ENCODE assay signal across 8 cellular contexts in the genomic region with DNA sequence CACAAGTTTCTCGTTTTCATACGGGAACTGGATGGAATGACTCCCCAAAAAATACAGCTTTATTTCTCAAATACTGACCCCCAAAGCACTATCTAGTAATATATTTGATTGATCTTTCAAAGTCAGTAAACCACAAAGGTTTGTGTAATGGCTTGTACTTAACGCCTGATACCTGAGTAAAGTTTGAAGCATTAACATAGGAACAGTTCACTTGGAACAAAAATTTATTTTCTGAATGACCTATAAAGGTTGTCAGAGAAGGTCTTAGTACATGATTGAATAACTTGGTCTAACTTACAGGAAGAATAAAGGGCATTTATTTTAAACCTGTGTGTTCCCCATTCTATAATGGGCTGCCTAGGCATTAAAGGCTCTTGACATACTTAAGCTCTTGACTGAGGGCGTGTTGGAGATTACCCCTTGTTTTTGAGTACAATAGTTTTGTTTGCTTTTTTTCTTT. TPM values are rescaled to one million over a fixed set of nuclear protein-coding genes. Genes with fewer than 3 reads are reported as not detected.
DNase-seq lines count a peak whose midpoint lies in the region; ATAC-seq and TF ChIP-seq lines count a peak whose summit lies in the region.

No MANE protein-coding gene starts in this region.

- CTCF ChIA-PET in SK-N-SH (lab: Yijun Ruan, JAX): interaction anchor here (0.9 to 1.6 kb wide), 2 partner anchors 185 to 543 kb away, joined by 3 to 4 read pairs; no protein-coding TSS in a partner anchor

- H3K4me2 ChIP-seq in SK-N-SH: peak overlapping the region; percentile 72

- POLR2A ChIA-PET in SK-N-SH (lab: Yijun Ruan, JAX): no interaction called here

- H3K36me3 ChIP-seq in SK-N-SH (replicated peaks in 1 of 2; ENCODE audit: control insufficient read depth in 1 of 2, insufficient read depth in 2 of 2, low read length in 1 of 2): no peaks in the 10 kb centered on the region
- H3K36me3 ChIP-seq in left lung: no peaks in the 10 kb centered on the region
- no peaks in the 10 kb centered on the region for H3K36me3 ChIP-seq in tibial nerve

- peak overlapping the region; percentile 75 for H2AFZ ChIP-seq in SK-N-SH (ENCODE audit: low read depth)

- H3F3A ChIP-seq in SK-N-SH (replicated peaks; ENCODE audit: insufficient read depth): peaks cover 7% of the 10 kb centered on the region

- intact Hi-C loops in left lung (cut with DNase I): no loop called here

- TF ChIP-seq CTCF in SK-N-SH (IDR thresholded peaks at IDR 0.05) (no peak), astrocyte of the cerebellum (IDR thresholded peaks at IDR 0.05; ENCODE audit: low read depth, low read length, missing control alignments) (no peak), left lung (IDR thresholded peaks at IDR 0.05) (no peak), tibial nerve (IDR thresholded peaks at IDR 0.05) (no peak)

- no peak for TF ChIP-seq POLR2A in tibial nerve (IDR thresholded peaks at IDR 0.05)

- no peaks in the 10 kb centered on the region for H3K27me3 ChIP-seq in SK-N-SH (ENCODE audit: insufficient read depth)
- peaks cover 0 to 50% of the 10 kb centered on the region in 2 donors for H3K27me3 ChIP-seq in left lung
- no peaks in the 10 kb centered on the region for H3K27me3 ChIP-seq in tibial nerve

- H3K9me3 ChIP-seq in SK-N-SH (no peaks in the 10 kb centered on the region), left lung (no peaks in the 10 kb centered on the region), tibial nerve (no peaks in the 10 kb centered on the region)

- H3K27ac ChIP-seq in SK-N-SH (ENCODE audit: low read depth in 2 of 2, low read length in 1 of 2) (peak overlapping the region; percentile 86 to 96), left lung (peak overlapping the region; percentile 81 to 86), tibial nerve (peak overlapping the region; percentile 88 to 94 (median 90))

- WGBS in SK-N-SH (ENCODE audit: low lambda C conversion rate): 29% methylated on average over 4 of the region's 4 CpGs
- 7 to 10% methylated on average over 4 of the region's 4 CpGs for WGBS in tibial nerve, 2 donors

- H3K4me3 ChIP-seq in SK-N-SH (ENCODE audit: low read depth in 2 of 2, low read length in 1 of 2): peak overlapping the region; percentile 73 to 97
- H3K4me3 ChIP-seq in astrocyte of the cerebellum (ENCODE audit: low read depth, low read length): peak overlapping the region; percentile 87
- peak overlapping the region; percentile 47 to 63 for H3K4me3 ChIP-seq in left lung
- peak overlapping the region; percentile 53 to 79 (median 70) for H3K4me3 ChIP-seq in tibial nerve

- TF ChIP-seq RAD21 in SK-N-SH (IDR thresholded peaks at IDR 0.05; ENCODE audit: low read length): no peak

- no peaks in the 10 kb centered on the region for H3K79me2 ChIP-seq in SK-N-SH (ENCODE audit: insufficient read depth)

- no peak for DNase-seq in SK-N-SH
- DNase-seq in astrocyte of the cerebellum (ENCODE audit: low read depth): no peak
- no peak for DNase-seq in left lung
- no peak for DNase-seq in tibial nerve (ENCODE audit: low spot score in 2 of 2)
- DNase-seq in NCI-H2081 (lab: John Stamatoyannopoulos, UW): no peak
- DNase-seq in NCI-H2227 (lab: John Stamatoyannopoulos, UW; ENCODE audit: unreplicated experiment): no peak

- H3K9me2 ChIP-seq in SK-N-SH: no peaks in the 10 kb centered on the region

- H3K4me1 ChIP-seq in SK-N-SH (ENCODE audit: control insufficient read depth in 1 of 2, insufficient read depth in 2 of 2, low read depth in 1 of 2, low read length in 1 of 2): peaks cover 0 to 19% of the 10 kb centered on the region in 2 experiments; a peak in 2 of 4 replicates
- no peaks in the 10 kb centered on the region for H3K4me1 ChIP-seq in left lung
- H3K4me1 ChIP-seq in tibial nerve: peaks cover 0 to 38% (median 6%) of the 10 kb centered on the region in 4 donors

- no peak for ATAC-seq in SK-N-SH treated with all-trans-retinoic acid at 6 μM for 48 hours
- ATAC-seq in left lung: no peak
- no peak for ATAC-seq in HG03135 (IDR thresholded peaks at IDR 0.05; ENCODE audit: unreplicated experiment)

- TF ChIP-seq EP300 in SK-N-SH (IDR thresholded peaks at IDR 0.05; ENCODE audit: borderline replicate concordance in 1 of 2, low read depth in 1 of 2, low read length in 1 of 2) (no peak), tibial nerve (IDR thresholded peaks at IDR 0.05) (no peak)

- peak overlapping the region; percentile 78 for H3K9ac ChIP-seq in SK-N-SH

- H4K20me1 ChIP-seq in SK-N-SH (ENCODE audit: insufficient read depth): no peaks in the 10 kb centered on the region

- in situ Hi-C loops in astrocyte of the cerebellum (cut with HindIII; ENCODE audit: low sequenced_read_pairs): no loop called here

TF ChIP-seq in SK-N-SH, 30 proteins besides CTCF, POLR2A, EP300 and RAD21 (continues in another document):
- TF ChIP-seq GABPA (IDR thresholded peaks at IDR 0.05; ENCODE audit: low read depth) (no peak), RXRA (IDR thresholded peaks at IDR 0.05; ENCODE audit: borderline replicate concordance, low read depth) (no peak), TEAD4 (IDR thresholded peaks at IDR 0.05; ENCODE audit: borderline replicate concordance, insufficient read depth) (no peak), TCF12 (IDR thresholded peaks at IDR 0.05) (no peak), USF1 (IDR thresholded peaks at IDR 0.05; ENCODE audit: borderline replicate concordance, low read depth) (no peak), CHD2 (IDR thresholded peaks at IDR 0.05; ENCODE audit: low read length, partially characterized antibody) (no peak), ZBTB33 (IDR thresholded peaks at IDR 0.05; ENCODE audit: borderline replicate concordance, low read depth) (no peak), ELF1 (IDR thresholded peaks at IDR 0.05) (no peak), FOSL2 (IDR thresholded peaks at IDR 0.05; ENCODE audit: borderline replicate concordance, low read depth) (no peak)

TF ChIP-seq in SK-N-SH treated with all-trans-retinoic acid at 6 μM for 48 hours, 23 proteins besides CTCF, POLR2A, EP300 and RAD21:
- no peak for TF ChIP-seq CSRNP3 (CRISPR knock-in tag; IDR thresholded peaks at IDR 0.05)
TF ChIP-seq in SK-N-SH treated with all-trans-retinoic acid at 6 μM for 48 hours: peak in this region for 0.

RNA-seq across cellular contexts. Expression of gene PCDH9, which starts 1.4 kb away (rescaled TPM):
- polyA plus RNA-seq in SK-N-SH (2012; rRNA removed): 1.3 and 1.9 TPM in 2 replicates
- 1.7 and 1.8 TPM in 2 replicates for polyA plus RNA-seq in SK-N-SH (2012; cell fraction: cytosol; rRNA removed)
- polyA plus RNA-seq in SK-N-SH (2012; cell fraction: nucleus; rRNA removed): 0.61 and 1.3 TPM in 2 replicates
- total RNA-seq in left lung (10 to 100 TPM in 1 of 2 donors, 1 to 10 TPM in 1; 3.4 to 11.6 TPM), tibial nerve (10 to 100 TPM; 11.8 to 28.6 (median 14.4) TPM)
